ENCODE assay signal across 1 cellular context in genomic region chr9:34710023-34710422, GRCh38.
TF ChIP-seq lines count a peak whose summit lies in the region.

TSS of gene CCL21 (minus strand) at chr9:34710136. CDS start at chr9:34710066, 70 bp downstream.

TF ChIP-seq in SK-N-SH, 30 proteins besides CTCF, POLR2A, EP300 and RAD21 (continued from another document):
- TF ChIP-seq IRF3 (IDR thresholded peaks at IDR 0.05; ENCODE audit: low read depth, low read length) (no peak), NFIC (IDR thresholded peaks at IDR 0.05; ENCODE audit: borderline replicate concordance) (no peak), ELF1 (IDR thresholded peaks at IDR 0.05) (no peak), MEF2A (IDR thresholded peaks at IDR 0.05; ENCODE audit: borderline replicate concordance, low read depth) (no peak), USF1 (IDR thresholded peaks at IDR 0.05; ENCODE audit: borderline replicate concordance, low read depth) (no peak), GABPA (IDR thresholded peaks at IDR 0.05; ENCODE audit: low read depth) (no peak), RFX5 (IDR thresholded peaks at IDR 0.05; ENCODE audit: low read length) (no peak), FOXM1 (IDR thresholded peaks at IDR 0.05; ENCODE audit: low read depth) (no peak), NRF1 (IDR thresholded peaks at IDR 0.05; ENCODE audit: low read depth, low read length) (no peak), RCOR1 (IDR thresholded peaks at IDR 0.05; ENCODE audit: low read length) (no peak)
TF ChIP-seq in SK-N-SH: peak in this region for 0.
